1 cellular context compared by ENCODE assay signal in the genomic region with DNA sequence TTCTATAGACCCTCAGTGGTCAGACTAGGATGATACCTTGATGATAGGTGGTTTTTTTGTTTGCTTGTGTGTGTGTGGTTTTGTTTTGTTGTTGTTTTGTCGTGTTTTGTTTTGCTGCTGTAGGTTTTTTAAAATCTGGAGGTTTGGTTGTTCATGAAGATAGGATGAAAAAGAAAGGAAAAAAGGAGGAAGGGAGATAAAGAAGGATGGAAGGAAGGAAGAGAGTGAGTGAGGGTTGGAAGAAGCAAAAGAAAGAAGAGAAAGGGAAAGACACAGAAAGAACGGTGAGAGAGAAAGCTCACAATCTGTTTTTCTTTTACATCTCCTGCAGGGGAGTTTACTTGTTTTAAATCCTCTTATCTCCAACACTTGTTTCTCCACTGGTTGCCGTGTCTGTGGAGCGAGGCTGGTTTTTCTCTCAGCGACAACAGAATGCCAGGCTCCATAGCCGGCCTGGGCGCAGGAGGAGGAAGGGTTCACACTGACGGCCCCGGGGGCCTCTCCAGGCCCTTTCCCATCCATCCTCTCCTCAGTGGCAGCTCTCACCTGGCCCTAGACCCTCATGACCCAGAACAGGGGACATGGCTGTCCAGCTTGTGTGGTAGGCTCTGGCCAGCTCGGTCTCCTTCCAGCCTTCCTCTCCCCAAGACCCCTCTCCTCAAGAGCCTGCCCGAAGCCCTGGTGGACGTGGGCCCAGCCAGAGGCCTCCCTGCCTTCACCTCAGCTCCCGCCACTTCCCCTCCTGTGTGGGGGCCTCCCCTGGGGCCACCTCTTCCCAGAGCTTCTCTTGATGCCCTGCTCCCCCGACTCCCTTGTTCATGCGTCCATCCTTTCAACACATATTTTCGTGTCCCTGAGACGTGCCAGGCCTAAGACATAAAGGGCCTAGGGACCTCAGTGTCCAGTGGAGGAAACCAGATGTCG.
TF ChIP-seq lines count a peak whose summit lies in the region.

No MANE protein-coding gene starts in this region.

TF ChIP-seq in K562, 482 proteins besides CTCF, POLR2A, EP300 and RAD21 (continued from another document and continues in another):
- TF ChIP-seq, protein P1, sequence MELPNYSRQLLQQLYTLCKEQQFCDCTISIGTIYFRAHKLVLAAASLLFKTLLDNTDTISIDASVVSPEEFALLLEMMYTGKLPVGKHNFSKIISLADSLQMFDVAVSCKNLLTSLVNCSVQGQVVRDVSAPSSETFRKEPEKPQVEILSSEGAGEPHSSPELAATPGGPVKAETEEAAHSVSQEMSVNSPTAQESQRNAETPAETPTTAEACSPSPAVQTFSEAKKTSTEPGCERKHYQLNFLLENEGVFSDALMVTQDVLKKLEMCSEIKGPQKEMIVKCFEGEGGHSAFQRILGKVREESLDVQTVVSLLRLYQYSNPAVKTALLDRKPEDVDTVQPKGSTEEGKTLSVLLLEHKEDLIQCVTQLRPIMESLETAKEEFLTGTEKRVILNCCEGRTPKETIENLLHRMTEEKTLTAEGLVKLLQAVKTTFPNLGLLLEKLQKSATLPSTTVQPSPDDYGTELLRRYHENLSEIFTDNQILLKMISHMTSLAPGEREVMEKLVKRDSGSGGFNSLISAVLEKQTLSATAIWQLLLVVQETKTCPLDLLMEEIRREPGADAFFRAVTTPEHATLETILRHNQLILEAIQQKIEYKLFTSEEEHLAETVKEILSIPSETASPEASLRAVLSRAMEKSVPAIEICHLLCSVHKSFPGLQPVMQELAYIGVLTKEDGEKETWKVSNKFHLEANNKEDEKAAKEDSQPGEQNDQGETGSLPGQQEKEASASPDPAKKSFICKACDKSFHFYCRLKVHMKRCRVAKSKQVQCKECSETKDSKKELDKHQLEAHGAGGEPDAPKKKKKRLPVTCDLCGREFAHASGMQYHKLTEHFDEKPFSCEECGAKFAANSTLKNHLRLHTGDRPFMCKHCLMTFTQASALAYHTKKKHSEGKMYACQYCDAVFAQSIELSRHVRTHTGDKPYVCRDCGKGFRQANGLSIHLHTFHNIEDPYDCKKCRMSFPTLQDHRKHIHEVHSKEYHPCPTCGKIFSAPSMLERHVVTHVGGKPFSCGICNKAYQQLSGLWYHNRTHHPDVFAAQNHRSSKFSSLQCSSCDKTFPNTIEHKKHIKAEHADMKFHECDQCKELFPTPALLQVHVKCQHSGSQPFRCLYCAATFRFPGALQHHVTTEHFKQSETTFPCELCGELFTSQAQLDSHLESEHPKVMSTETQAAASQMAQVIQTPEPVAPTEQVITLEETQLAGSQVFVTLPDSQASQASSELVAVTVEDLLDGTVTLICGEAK (IDR thresholded peaks at IDR 0.05): 0 out of 2 replicates have a peak, but pooled peaks have one; percentile 37
- TF ChIP-seq, protein P1 (CRISPR knock-in tag; IDR thresholded peaks at IDR 0.05): no peak
- TF ChIP-seq HIVEP1 (CRISPR knock-in tag; IDR thresholded peaks at IDR 0.05) (0 out of 2 replicates have a peak, but pooled peaks have one; percentile 22), TSC22D4 (tag; IDR thresholded peaks at IDR 0.05) (no peak), HDGF (IDR thresholded peaks at IDR 0.05) (peak; percentile 87; the same call in 1 of the 2 replicates), ZEB2 (IDR thresholded peaks at IDR 0.05) (no peak; the same call in 1 of the 2 replicates), ARID1B (IDR thresholded peaks at IDR 0.05) (peak; percentile 45; the same call in 1 of the 2 replicates), FOS (IDR thresholded peaks at IDR 0.05; ENCODE audit: extremely low read depth, insufficient read length) (no peak), YY1 (IDR thresholded peaks at IDR 0.05; ENCODE audit: borderline replicate concordance in 1 of 3, control insufficient read depth in 1 of 3, extremely low read depth in 1 of 3, insufficient read depth in 3 of 3, insufficient read length in 1 of 3, insufficient replicate concordance in 2 of 3, low read depth in 1 of 3, low read length in 2 of 3) (no peak), DPF2 (IDR thresholded peaks at IDR 0.05) (peak; percentile 54), ZNF436 (CRISPR knock-in tag; IDR thresholded peaks at IDR 0.05) (no peak), ZNF75A (CRISPR knock-in tag; IDR thresholded peaks at IDR 0.05) (no peak), TRIM24 (IDR thresholded peaks at IDR 0.05) (peak; percentile 5 to 19; a peak in 1 of 4 replicates), OTX1 (CRISPR knock-in tag; IDR thresholded peaks at IDR 0.05) (peak; percentile 93; the same call in 1 of the 2 replicates), THRAP3 (IDR thresholded peaks at IDR 0.05; ENCODE audit: borderline replicate concordance) (0 out of 2 replicates have a peak, but pooled peaks have one; percentile 62), HCFC1 (IDR thresholded peaks at IDR 0.05; ENCODE audit: low read depth, low read length) (no peak), ZFP36 (IDR thresholded peaks at IDR 0.05; ENCODE audit: low read depth, low read length, partially characterized antibody) (no peak), CSDE1 (IDR thresholded peaks at IDR 0.05) (0 out of 4 replicates have a peak, but pooled peaks of 1 of the 2 experiments have one; percentile 56), PHF20 (IDR thresholded peaks at IDR 0.05; ENCODE audit: partially characterized antibody) (peak; percentile 34), KHSRP (IDR thresholded peaks at IDR 0.05) (no peak)
- TF ChIP-seq, protein P2, sequence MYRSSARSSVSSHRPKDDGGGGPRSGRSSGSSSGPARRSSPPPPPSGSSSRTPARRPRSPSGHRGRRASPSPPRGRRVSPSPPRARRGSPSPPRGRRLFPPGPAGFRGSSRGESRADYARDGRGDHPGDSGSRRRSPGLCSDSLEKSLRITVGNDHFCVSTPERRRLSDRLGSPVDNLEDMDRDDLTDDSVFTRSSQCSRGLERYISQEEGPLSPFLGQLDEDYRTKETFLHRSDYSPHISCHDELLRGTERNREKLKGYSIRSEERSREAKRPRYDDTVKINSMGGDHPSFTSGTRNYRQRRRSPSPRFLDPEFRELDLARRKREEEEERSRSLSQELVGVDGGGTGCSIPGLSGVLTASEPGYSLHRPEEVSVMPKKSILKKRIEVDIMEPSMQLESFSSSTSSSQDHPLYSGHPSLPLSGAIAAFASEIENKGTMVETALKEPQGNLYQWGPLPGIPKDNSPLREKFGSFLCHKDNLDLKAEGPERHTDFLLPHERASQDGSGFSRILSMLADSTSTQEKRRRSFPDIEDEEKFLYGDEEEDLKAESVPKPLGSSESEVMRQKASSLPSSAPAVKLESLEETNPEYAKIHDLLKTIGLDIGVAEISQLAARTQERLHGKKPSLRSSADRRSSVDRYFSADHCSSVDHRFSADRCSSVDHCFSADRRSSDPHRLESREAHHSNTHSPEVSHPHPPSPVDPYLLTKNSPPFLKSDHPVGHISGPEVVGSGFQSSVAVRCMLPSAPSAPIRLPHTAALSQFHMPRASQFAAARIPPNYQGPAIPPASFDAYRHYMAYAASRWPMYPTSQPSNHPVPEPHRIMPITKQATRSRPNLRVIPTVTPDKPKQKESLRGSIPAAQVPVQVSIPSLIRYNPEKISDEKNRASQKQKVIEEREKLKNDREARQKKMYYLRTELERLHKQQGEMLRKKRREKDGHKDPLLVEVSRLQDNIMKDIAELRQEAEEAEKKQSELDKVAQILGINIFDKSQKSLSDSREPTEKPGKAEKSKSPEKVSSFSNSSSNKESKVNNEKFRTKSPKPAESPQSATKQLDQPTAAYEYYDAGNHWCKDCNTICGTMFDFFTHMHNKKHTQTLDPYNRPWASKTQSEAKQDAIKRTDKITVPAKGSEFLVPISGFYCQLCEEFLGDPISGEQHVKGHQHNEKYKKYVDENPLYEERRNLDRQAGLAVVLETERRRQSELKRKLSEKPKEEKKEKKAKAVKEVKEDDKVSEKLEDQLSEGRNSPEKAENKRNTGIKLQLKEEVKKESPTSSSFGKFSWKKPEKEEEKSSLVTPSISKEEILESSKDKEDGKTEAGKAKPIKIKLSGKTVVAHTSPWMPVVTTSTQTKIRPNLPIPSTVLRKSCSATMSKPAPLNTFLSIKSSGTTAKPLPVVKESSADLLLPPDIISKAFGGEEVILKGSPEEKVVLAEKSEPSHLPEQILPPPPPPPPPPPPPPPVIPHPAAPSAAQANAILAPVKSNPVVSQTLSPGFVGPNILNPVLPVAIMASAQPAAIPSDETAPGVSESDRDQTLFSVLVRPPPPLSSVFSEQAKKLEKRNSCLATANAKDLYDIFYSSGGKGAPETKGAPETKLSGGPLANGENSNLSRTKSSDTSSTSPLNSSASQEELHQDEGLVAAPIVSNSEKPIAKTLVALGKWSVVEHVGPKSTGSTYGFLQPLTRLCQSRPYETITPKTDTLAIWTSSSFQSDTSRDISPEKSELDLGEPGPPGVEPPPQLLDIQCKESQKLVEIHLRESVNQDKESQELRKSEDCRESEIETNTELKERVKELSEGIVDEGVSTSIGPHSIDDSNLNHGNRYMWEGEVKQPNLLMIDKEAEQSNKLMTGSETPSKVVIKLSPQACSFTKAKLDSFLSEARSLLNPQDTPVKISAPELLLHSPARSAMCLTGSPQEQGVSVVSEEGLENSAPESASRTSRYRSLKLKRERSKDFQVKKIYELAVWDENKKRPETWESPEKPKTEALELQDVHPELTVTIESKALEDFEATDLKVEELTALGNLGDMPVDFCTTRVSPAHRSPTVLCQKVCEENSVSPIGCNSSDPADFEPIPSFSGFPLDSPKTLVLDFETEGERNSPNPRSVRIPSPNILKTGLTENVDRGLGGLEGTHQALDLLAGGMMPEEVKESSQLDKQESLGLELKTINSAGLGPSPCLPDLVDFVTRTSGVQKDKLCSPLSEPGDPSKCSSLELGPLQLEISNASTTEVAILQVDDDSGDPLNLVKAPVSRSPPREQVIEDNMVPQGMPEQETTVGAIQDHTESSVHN (IDR thresholded peaks at IDR 0.05; ENCODE audit: borderline replicate concordance in 1 of 2, low read depth in 1 of 2): peak in 1 of 2 experiments; percentile 25; a peak in 1 of 4 replicates
- TF ChIP-seq, protein P3, sequence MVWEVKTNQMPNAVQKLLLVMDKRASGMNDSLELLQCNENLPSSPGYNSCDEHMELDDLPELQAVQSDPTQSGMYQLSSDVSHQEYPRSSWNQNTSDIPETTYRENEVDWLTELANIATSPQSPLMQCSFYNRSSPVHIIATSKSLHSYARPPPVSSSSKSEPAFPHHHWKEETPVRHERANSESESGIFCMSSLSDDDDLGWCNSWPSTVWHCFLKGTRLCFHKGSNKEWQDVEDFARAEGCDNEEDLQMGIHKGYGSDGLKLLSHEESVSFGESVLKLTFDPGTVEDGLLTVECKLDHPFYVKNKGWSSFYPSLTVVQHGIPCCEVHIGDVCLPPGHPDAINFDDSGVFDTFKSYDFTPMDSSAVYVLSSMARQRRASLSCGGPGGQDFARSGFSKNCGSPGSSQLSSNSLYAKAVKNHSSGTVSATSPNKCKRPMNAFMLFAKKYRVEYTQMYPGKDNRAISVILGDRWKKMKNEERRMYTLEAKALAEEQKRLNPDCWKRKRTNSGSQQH (CRISPR knock-in tag; IDR thresholded peaks at IDR 0.05): peak; percentile 89; the same call in 1 of the 2 replicates
- TF ChIP-seq, protein P4, sequence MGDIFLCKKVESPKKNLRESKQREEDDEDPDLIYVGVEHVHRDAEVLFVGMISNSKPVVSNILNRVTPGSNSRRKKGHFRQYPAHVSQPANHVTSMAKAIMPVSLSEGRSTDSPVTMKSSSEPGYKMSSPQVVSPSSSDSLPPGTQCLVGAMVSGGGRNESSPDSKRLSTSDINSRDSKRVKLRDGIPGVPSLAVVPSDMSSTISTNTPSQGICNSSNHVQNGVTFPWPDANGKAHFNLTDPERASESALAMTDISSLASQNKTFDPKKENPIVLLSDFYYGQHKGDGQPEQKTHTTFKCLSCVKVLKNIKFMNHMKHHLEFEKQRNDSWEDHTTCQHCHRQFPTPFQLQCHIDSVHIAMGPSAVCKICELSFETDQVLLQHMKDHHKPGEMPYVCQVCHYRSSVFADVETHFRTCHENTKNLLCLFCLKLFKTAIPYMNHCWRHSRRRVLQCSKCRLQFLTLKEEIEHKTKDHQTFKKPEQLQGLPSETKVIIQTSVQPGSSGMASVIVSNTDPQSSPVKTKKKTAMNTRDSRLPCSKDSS (IDR thresholded peaks at IDR 0.05; ENCODE audit: low read depth, partially characterized antibody): peak; percentile 40
- TF ChIP-seq, protein P5, sequence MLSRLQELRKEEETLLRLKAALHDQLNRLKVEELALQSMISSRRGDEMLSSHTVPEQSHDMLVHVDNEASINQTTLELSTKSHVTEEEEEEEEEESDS (CRISPR knock-in tag; IDR thresholded peaks at IDR 0.05): no peak
- TF ChIP-seq, protein P6, sequence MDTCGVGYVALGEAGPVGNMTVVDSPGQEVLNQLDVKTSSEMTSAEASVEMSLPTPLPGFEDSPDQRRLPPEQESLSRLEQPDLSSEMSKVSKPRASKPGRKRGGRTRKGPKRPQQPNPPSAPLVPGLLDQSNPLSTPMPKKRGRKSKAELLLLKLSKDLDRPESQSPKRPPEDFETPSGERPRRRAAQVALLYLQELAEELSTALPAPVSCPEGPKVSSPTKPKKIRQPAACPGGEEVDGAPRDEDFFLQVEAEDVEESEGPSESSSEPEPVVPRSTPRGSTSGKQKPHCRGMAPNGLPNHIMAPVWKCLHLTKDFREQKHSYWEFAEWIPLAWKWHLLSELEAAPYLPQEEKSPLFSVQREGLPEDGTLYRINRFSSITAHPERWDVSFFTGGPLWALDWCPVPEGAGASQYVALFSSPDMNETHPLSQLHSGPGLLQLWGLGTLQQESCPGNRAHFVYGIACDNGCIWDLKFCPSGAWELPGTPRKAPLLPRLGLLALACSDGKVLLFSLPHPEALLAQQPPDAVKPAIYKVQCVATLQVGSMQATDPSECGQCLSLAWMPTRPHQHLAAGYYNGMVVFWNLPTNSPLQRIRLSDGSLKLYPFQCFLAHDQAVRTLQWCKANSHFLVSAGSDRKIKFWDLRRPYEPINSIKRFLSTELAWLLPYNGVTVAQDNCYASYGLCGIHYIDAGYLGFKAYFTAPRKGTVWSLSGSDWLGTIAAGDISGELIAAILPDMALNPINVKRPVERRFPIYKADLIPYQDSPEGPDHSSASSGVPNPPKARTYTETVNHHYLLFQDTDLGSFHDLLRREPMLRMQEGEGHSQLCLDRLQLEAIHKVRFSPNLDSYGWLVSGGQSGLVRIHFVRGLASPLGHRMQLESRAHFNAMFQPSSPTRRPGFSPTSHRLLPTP (IDR thresholded peaks at IDR 0.05; ENCODE audit: borderline replicate concordance, extremely low read depth, insufficient read length): no peak
